Comparison of ENCODE assay signal across 9 cellular contexts in the genomic region with DNA sequence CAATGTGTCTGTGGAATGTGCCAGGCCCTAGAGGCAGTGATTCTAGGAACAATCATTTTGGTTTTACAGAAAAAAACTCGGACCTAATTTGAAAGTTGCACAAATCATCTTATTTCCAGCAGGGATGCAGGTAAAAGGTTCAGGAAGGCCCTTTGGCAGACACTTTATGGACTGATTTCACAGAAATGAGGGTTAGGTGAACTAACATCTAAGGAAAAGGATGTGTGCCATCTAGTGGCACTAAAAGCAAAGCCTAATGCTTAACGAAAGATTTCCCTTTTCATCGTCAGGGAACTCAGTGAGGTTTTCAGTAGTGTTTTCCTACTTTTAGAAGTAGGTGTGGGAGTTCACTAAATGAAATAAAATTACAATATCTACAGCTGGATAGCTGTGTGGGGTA. TPM values are rescaled to one million over a fixed set of nuclear protein-coding genes. Genes with fewer than 3 reads are reported as not detected.
DNase-seq lines count a peak whose midpoint lies in the region; ATAC-seq and TF ChIP-seq lines count a peak whose summit lies in the region.
"Not testable (repeated sequence)": the region's sequence is repeated elsewhere in the genome, so short reads cannot be mapped to it uniquely, and the experiment has no call there.
"Had no signal": no experiment of that assay in that cellular context is flagged by ENCODE, and none has a peak within 500 bp of the region (broad histone marks: within the 10 kb centered on the region; RNA-seq: fewer than 3 reads in every experiment).

No MANE protein-coding gene starts in this region.

- not testable (repeated sequence) for H3K4me1 ChIP-seq in colonic mucosa; liver (ENCODE audit: control insufficient read depth in 4 of 4, insufficient read depth in 4 of 4, low read length in 3 of 4)

- H3K36me3 ChIP-seq in colonic mucosa; liver (ENCODE audit: control insufficient read depth in 4 of 4, insufficient read depth in 3 of 4, low read depth in 1 of 4, low read length in 3 of 4): not testable (repeated sequence)

- peak; percentile 18; the same call in 2 of the 3 replicates for ATAC-seq in SK-N-SH treated with all-trans-retinoic acid at 6 μM for 48 hours

- intact Hi-C loops in colonic mucosa (cut with DNase I), result not testable (repeated sequence)

- TF ChIP-seq RAD21 in liver (IDR thresholded peaks at IDR 0.05), result peak; percentile 18 to 21

- in situ Hi-C loops in G401 (cut with HindIII; ENCODE audit: low sequenced_read_pairs), result not testable (repeated sequence)

- H3K27ac ChIP-seq in colonic mucosa; liver (ENCODE audit: low read depth in 1 of 2, low read length in 2 of 2): not testable (repeated sequence)

- H3K4me3 ChIP-seq in AG09309 (ENCODE audit: control insufficient read depth, low read depth, low read length); LNCaP clone FGC (ENCODE audit: low read depth, low read length); colonic mucosa; fibroblast of the aortic adventitia (ENCODE audit: low read depth, low read length); liver (ENCODE audit: low read depth in 1 of 3, low read length in 3 of 3): not testable (repeated sequence)

- not testable (repeated sequence) for H3K27me3 ChIP-seq in colonic mucosa; liver (ENCODE audit: control insufficient read depth in 4 of 4, insufficient read depth in 4 of 4, low read length in 3 of 4)

- H3K9me3 ChIP-seq in colonic mucosa; liver (ENCODE audit: control insufficient read depth in 4 of 4, low read length in 3 of 4): not testable (repeated sequence)

- peak; percentile 13 for TF ChIP-seq CTCF in AG09309 (IDR thresholded peaks at IDR 0.05; ENCODE audit: control insufficient read depth, insufficient read depth, low read depth, low read length, missing control alignments)
- peak; percentile 28; the same call in 1 of the 2 replicates for TF ChIP-seq CTCF in LNCaP clone FGC (IDR thresholded peaks at IDR 0.05; ENCODE audit: control insufficient read depth, extremely low read depth, insufficient read depth)
- TF ChIP-seq CTCF in colonic mucosa (IDR thresholded peaks at IDR 0.05), result peak; percentile 14
- TF ChIP-seq CTCF in fibroblast of the aortic adventitia (IDR thresholded peaks at IDR 0.05; ENCODE audit: insufficient read depth, low read length); liver (IDR thresholded peaks at IDR 0.05; ENCODE audit: low read depth, low read length, missing input control): not testable (repeated sequence)

- H3K9ac ChIP-seq in colonic mucosa (ENCODE audit: low read depth in 2 of 2, low read length in 2 of 2); liver (ENCODE audit: low read depth in 1 of 2, low read length in 2 of 2): not testable (repeated sequence)

- WGBS in liver, result 13% methylated on average over 2 of the region's 3 CpGs

- not testable (repeated sequence) for DNase-seq in AG09309 (ENCODE audit: low read depth); colonic mucosa
- DNase-seq in G401 (ENCODE audit: low spot score) (peak; percentile 33), LNCaP clone FGC (ENCODE audit: low read depth) (peak; percentile 4), fibroblast of the aortic adventitia (ENCODE audit: low read depth) (peak; percentile 41), superior temporal gyrus (ENCODE audit: extremely low spot score) (peak; percentile 26)

RNA-seq across cellular contexts. Expression of a gene that starts 17.5 kb away (rescaled TPM):
- not detected in 2 replicates for total RNA-seq in G401 (2014; rRNA removed; shearing (Covaris generic))
- total RNA-seq in colonic mucosa (under 1 TPM in 1 of 2 donors, not detected in 1; 0.40 TPM), fibroblast of the aortic adventitia (ENCODE audit: low replicate concordance) (0.63 TPM in 1 of 2 replicates, not detected in the other), liver (under 1 TPM in 1 of 2 donors, not detected in 1; 0.17 TPM)
- polyA plus RNA-seq in liver, result under 1 TPM in 1 of 2 donors, not detected in 1; 0.06 TPM
- total RNA-seq: activated CD4-positive, alpha-beta memory T cell treated with anti-CD3 and anti-CD28 coated beads for 36 hours had no signal
